10 cellular contexts compared by ENCODE assay signal in the genomic region with DNA sequence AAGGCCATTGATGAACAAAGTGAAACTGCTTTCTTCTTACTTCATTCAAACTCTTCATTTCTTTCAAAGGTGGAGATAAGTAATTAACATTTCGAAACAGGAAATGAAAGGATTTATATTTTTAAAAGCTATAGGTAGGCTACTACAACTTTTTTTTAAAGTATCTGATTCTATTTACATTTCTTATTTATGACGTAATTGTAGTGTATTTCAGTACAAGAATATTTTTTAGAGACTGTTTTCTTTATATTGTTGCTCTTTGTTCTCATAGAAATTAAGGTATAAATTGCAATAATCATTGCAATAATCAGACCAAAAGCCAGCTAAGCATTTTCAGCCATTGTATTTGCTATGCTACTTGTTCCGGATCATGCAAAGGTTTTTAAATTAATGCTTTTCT. TPM values are rescaled to one million over a fixed set of nuclear protein-coding genes. Genes with fewer than 3 reads are reported as not detected.
A peak's percentile ranks its signal among the peaks of the same experiment; 100 is the strongest.
DNase-seq lines count a peak whose midpoint lies in the region; ATAC-seq, FAIRE-seq and TF ChIP-seq lines count a peak whose summit lies in the region.
"Had no signal": no experiment of that assay in that cellular context is flagged by ENCODE, and none has a peak within 500 bp of the region (broad histone marks: within the 10 kb centered on the region; RNA-seq: fewer than 3 reads in every experiment).

No MANE protein-coding gene starts in this region.

- H3K4me3 ChIP-seq in left ventricle myocardium inferior, result peak overlapping the region; percentile 64
- peak overlapping the region; percentile 58 to 63 for H3K4me3 ChIP-seq in foreskin fibroblast (ENCODE audit: low read depth in 1 of 2, low read length in 2 of 2)
- peak overlapping the region in 1 of 2 donors; percentile 73 for H3K4me3 ChIP-seq in kidney (ENCODE audit: low read length in 2 of 2)

- H3K27ac ChIP-seq in left ventricle myocardium inferior (replicated peaks), result no peak overlapping the region
- H3K27ac ChIP-seq in kidney (ENCODE audit: low read depth in 2 of 2, low read length in 2 of 2), result no peak overlapping the region

- intact Hi-C loops in left ventricle myocardium inferior (cut with micrococcal nuclease), result no loop called here
- intact Hi-C loops in cardiac septum (cut with DNase I), result no loop called here
- intact Hi-C loops in kidney (cut with DNase I), result no loop called here

- POLR2A ChIA-PET in WTC11 (lab: Charles Lee), result no interaction called here

- DNase-seq in left ventricle myocardium inferior (no peak), cardiac septum (ENCODE audit: low spot score) (no peak), WTC11 (ENCODE audit: low spot score) (no peak), foreskin fibroblast (no peak), type B pancreatic cell (ENCODE audit: extremely low spot score, unreplicated experiment) (no peak), GM03348 (ENCODE audit: low spot score) (no peak), DMS 273 (lab: John Stamatoyannopoulos, UW; ENCODE audit: unreplicated experiment) (no peak), kidney (no peak)
- DNase-seq: CD4-positive, alpha-beta memory T cell; NCI-H2029 had no signal

- no peak for FAIRE-seq in kidney (lab: Jason Lieb, UNC)

- H3K4me1 Mint-ChIP-seq in WTC11, result peaks cover 82% of the 10 kb centered on the region
- H3K4me1 Mint-ChIP-seq in type B pancreatic cell (ENCODE audit: unreplicated experiment), result peaks cover 42% of the 10 kb centered on the region

- TF ChIP-seq CTCF in left ventricle myocardium inferior (IDR thresholded peaks at IDR 0.05; ENCODE audit: borderline replicate concordance), result no peak
- TF ChIP-seq CTCF in WTC11 (IDR thresholded peaks at IDR 0.05), result no peak
- TF ChIP-seq CTCF in foreskin fibroblast (IDR thresholded peaks at IDR 0.05; ENCODE audit: low read depth, low read length), result no peak
- TF ChIP-seq CTCF in type B pancreatic cell (conservative IDR thresholded peaks at IDR 0.05), result no peak
- no peak for TF ChIP-seq CTCF in kidney (IDR thresholded peaks at IDR 0.05; ENCODE audit: borderline replicate concordance, extremely low read depth, insufficient read depth)

- peaks cover 2% of the 10 kb centered on the region for H3K36me3 Mint-ChIP-seq in WTC11
- no peaks in the 10 kb centered on the region for H3K36me3 Mint-ChIP-seq in type B pancreatic cell

- no peak overlapping the region for H3K27ac Mint-ChIP-seq in WTC11
- H3K27ac Mint-ChIP-seq in type B pancreatic cell, result no peak overlapping the region

- CTCF ChIA-PET in WTC11 (lab: Charles Lee), result interaction anchor here (1.5 kb wide), 1 partner anchor 150 kb away, joined by 3 read pairs; no protein-coding TSS in a partner anchor

- H3K27me3 Mint-ChIP-seq in WTC11 (ENCODE audit: low read depth), result no peaks in the 10 kb centered on the region
- H3K27me3 Mint-ChIP-seq in type B pancreatic cell, result no peaks in the 10 kb centered on the region
- H3K27me3 Mint-ChIP-seq: CD4-positive, alpha-beta memory T cell had no signal

- H3K9me3 Mint-ChIP-seq in WTC11, result peaks cover 2% of the 10 kb centered on the region; the same call in 1 of the 2 replicates
- H3K9me3 Mint-ChIP-seq in type B pancreatic cell, result no peaks in the 10 kb centered on the region
- H3K9me3 Mint-ChIP-seq: CD4-positive, alpha-beta memory T cell had no signal

- H3K36me3 ChIP-seq in left ventricle myocardium inferior (no peaks in the 10 kb centered on the region), kidney (ENCODE audit: control insufficient read depth in 1 of 2, insufficient read depth in 2 of 2, low read length in 2 of 2) (no peaks in the 10 kb centered on the region)

- H3K9me3 ChIP-seq in left ventricle myocardium inferior (replicated peaks) (no peaks in the 10 kb centered on the region), kidney (ENCODE audit: control insufficient read depth in 1 of 2, low read length in 2 of 2) (no peaks in the 10 kb centered on the region)

- peak overlapping the region; percentile 27; the same call in 1 of the 2 replicates for H3K4me3 Mint-ChIP-seq in WTC11
- peak overlapping the region; percentile 78 for H3K4me3 Mint-ChIP-seq in type B pancreatic cell

- H3K27me3 ChIP-seq in left ventricle myocardium inferior (ENCODE audit: low read depth), result no peaks in the 10 kb centered on the region

- H3K4me1 ChIP-seq in left ventricle myocardium inferior (peaks cover 80% of the 10 kb centered on the region), kidney (ENCODE audit: control insufficient read depth in 1 of 2, insufficient read depth in 1 of 2, low read depth in 1 of 2, low read length in 2 of 2) (peaks cover 10 to 28% of the 10 kb centered on the region in 2 donors)

- no peak overlapping the region for H3K9ac ChIP-seq in kidney (ENCODE audit: low read length in 2 of 2)

- no peak for ATAC-seq in WTC11

TF ChIP-seq in WTC11, 78 proteins besides CTCF, POLR2A, EP300 and RAD21 (continues in another document):
- TF ChIP-seq, protein P1, sequence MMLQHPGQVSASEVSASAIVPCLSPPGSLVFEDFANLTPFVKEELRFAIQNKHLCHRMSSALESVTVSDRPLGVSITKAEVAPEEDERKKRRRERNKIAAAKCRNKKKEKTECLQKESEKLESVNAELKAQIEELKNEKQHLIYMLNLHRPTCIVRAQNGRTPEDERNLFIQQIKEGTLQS (CRISPR knock-in tag; conservative IDR thresholded peaks at IDR 0.05), result no peak
- no peak for TF ChIP-seq FOXK1 (CRISPR knock-in tag; IDR thresholded peaks at IDR 0.05)
- TF ChIP-seq NR2C2 (CRISPR knock-in tag; IDR thresholded peaks at IDR 0.05), result no peak
- TF ChIP-seq GABPB1 (CRISPR knock-in tag; IDR thresholded peaks at IDR 0.05), result no peak
- no peak for TF ChIP-seq FOXP1 (CRISPR knock-in tag; IDR thresholded peaks at IDR 0.05; ENCODE audit: borderline replicate concordance)
- TF ChIP-seq, protein P2, sequence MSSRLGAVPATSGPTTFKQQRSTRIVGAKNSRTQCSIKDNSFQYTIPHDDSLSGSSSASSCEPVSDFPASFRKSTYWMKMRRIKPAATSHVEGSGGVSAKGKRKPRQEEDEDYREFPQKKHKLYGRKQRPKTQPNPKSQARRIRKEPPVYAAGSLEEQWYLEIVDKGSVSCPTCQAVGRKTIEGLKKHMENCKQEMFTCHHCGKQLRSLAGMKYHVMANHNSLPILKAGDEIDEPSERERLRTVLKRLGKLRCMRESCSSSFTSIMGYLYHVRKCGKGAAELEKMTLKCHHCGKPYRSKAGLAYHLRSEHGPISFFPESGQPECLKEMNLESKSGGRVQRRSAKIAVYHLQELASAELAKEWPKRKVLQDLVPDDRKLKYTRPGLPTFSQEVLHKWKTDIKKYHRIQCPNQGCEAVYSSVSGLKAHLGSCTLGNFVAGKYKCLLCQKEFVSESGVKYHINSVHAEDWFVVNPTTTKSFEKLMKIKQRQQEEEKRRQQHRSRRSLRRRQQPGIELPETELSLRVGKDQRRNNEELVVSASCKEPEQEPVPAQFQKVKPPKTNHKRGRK (CRISPR knock-in tag; IDR thresholded peaks at IDR 0.05; ENCODE audit: borderline replicate concordance), result no peak
- TF ChIP-seq, protein P3, sequence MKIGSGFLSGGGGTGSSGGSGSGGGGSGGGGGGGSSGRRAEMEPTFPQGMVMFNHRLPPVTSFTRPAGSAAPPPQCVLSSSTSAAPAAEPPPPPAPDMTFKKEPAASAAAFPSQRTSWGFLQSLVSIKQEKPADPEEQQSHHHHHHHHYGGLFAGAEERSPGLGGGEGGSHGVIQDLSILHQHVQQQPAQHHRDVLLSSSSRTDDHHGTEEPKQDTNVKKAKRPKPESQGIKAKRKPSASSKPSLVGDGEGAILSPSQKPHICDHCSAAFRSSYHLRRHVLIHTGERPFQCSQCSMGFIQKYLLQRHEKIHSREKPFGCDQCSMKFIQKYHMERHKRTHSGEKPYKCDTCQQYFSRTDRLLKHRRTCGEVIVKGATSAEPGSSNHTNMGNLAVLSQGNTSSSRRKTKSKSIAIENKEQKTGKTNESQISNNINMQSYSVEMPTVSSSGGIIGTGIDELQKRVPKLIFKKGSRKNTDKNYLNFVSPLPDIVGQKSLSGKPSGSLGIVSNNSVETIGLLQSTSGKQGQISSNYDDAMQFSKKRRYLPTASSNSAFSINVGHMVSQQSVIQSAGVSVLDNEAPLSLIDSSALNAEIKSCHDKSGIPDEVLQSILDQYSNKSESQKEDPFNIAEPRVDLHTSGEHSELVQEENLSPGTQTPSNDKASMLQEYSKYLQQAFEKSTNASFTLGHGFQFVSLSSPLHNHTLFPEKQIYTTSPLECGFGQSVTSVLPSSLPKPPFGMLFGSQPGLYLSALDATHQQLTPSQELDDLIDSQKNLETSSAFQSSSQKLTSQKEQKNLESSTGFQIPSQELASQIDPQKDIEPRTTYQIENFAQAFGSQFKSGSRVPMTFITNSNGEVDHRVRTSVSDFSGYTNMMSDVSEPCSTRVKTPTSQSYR (CRISPR knock-in tag; IDR thresholded peaks at IDR 0.05), result no peak

RNA-seq across cellular contexts. Expression of a gene that starts 13.7 kb away (rescaled TPM):
- total RNA-seq in left ventricle myocardium inferior (75.0 TPM), cardiac septum (64.8 TPM), WTC11 (2021) (108 to 119 TPM (median 114 TPM) in 3 replicates), type B pancreatic cell (ENCODE audit: low replicate concordance) (59.6 and 64.3 TPM in 2 replicates), kidney (72.3 TPM)
- polyA plus RNA-seq in kidney (ENCODE audit: insufficient read depth, low read depth, low replicate concordance), result 85.7 TPM
